Comparison of ENCODE assay signal across 16 cellular contexts in genomic region chr14:94501588-94502516, GRCh38. TPM values are rescaled to one million over a fixed set of nuclear protein-coding genes. Genes with fewer than 3 reads are reported as not detected.
DNase-seq lines count a peak whose midpoint lies in the region; ATAC-seq and TF ChIP-seq lines count a peak whose summit lies in the region.
"Had no signal": no experiment of that assay in that cellular context is flagged by ENCODE, and none has a peak within 500 bp of the region (broad histone marks: within the 10 kb centered on the region; RNA-seq: fewer than 3 reads in every experiment).

No MANE protein-coding gene starts in this region.

- DNase-seq in NCI-H1694 (lab: John Stamatoyannopoulos, UW) (peak; percentile 33), cardiac fibroblast (ENCODE audit: low read depth in 2 of 2) (peak; percentile 5 to 26), left lobe of liver (ENCODE audit: low spot score) (peak; percentile 58), suprapubic skin (ENCODE audit: low spot score in 2 of 2) (peak in 1 of 2 donors; percentile 67), ovary (no peak), chondrocyte (ENCODE audit: low spot score) (no peak), retina (no peak)
- DNase-seq: CD8-positive, alpha-beta T cell; COR-L47 had no signal

- no peaks in the 10 kb centered on the region for H3K9me3 ChIP-seq in suprapubic skin
- H3K9me3 ChIP-seq in ovary, result no peaks in the 10 kb centered on the region

- TF ChIP-seq CTCF in cardiac fibroblast (IDR thresholded peaks at IDR 0.05; ENCODE audit: low read depth, low read length), result no peak
- TF ChIP-seq CTCF in suprapubic skin (IDR thresholded peaks at IDR 0.05), result no peak
- no peak for TF ChIP-seq CTCF in ovary (IDR thresholded peaks at IDR 0.05)
- no peak for TF ChIP-seq CTCF in chondrocyte (IDR thresholded peaks at IDR 0.05)

- no peaks in the 10 kb centered on the region for H3K27me3 ChIP-seq in suprapubic skin
- no peaks in the 10 kb centered on the region for H3K27me3 ChIP-seq in ovary

- H3K27me3 Mint-ChIP-seq in chondrocyte (ENCODE audit: low read depth), result peaks cover 18% of the 10 kb centered on the region

- no peak overlapping the region for H3K4me3 Mint-ChIP-seq in chondrocyte (ENCODE audit: unreplicated experiment)
- H3K4me3 Mint-ChIP-seq: CD14-positive monocyte; CD8-positive, alpha-beta T cell had no signal

- H3K4me3 ChIP-seq in cardiac fibroblast (replicated peaks in 1 of 2; ENCODE audit: low read depth in 2 of 2, low read length in 2 of 2), result no peak overlapping the region
- no peak overlapping the region for H3K4me3 ChIP-seq in suprapubic skin
- H3K4me3 ChIP-seq in ovary, result no peak overlapping the region

- no peaks in the 10 kb centered on the region for H3K36me3 Mint-ChIP-seq in chondrocyte (ENCODE audit: low read depth)
- H3K36me3 Mint-ChIP-seq: CD14-positive monocyte; CD8-positive, alpha-beta T cell had no signal

- H3K4me1 Mint-ChIP-seq in chondrocyte (ENCODE audit: low read depth), result peaks cover 2% of the 10 kb centered on the region
- H3K4me1 Mint-ChIP-seq: CD14-positive monocyte had no signal

- peak; percentile 60 for ATAC-seq in left lobe of liver
- ATAC-seq: CD8-positive, alpha-beta T cell; HCT116 had no signal

- 63% methylated on average over 16 of the region's 16 CpGs for WGBS in suprapubic skin
- WGBS in ovary, 3 donors, result 23 to 38% (median 27%) methylated on average over 15 to 16 of the region's 16 CpGs

- TF ChIP-seq EP300 in suprapubic skin (IDR thresholded peaks at IDR 0.05), result no peak
- no peak for TF ChIP-seq EP300 in ovary (IDR thresholded peaks at IDR 0.05)

- H3K36me3 ChIP-seq in suprapubic skin (no peaks in the 10 kb centered on the region), ovary (no peaks in the 10 kb centered on the region)

- H3K4me1 ChIP-seq in suprapubic skin, result peaks cover 14% of the 10 kb centered on the region
- H3K4me1 ChIP-seq in ovary (ENCODE audit: insufficient read depth), result no peaks in the 10 kb centered on the region

- no peaks in the 10 kb centered on the region for H3K9me3 Mint-ChIP-seq in chondrocyte (ENCODE audit: low read depth)
- H3K9me3 Mint-ChIP-seq: CD14-positive monocyte; CD8-positive, alpha-beta T cell had no signal

- TF ChIP-seq POLR2A in suprapubic skin (IDR thresholded peaks at IDR 0.05) (no peak), ovary (IDR thresholded peaks at IDR 0.05) (no peak)

- no peak overlapping the region for H3K27ac Mint-ChIP-seq in chondrocyte (ENCODE audit: unreplicated experiment)
- H3K27ac Mint-ChIP-seq: CD8-positive, alpha-beta T cell had no signal

- H3K27ac ChIP-seq in suprapubic skin, result peak overlapping the region; percentile 52
- no peak overlapping the region for H3K27ac ChIP-seq in ovary
- H3K27ac ChIP-seq: HL-60 had no signal

- intact Hi-C loops in ovary (cut with DNase I), result no loop called here

RNA-seq across cellular contexts. Expression of gene SERPINA12, which starts 7.4 kb away (rescaled TPM):
- total RNA-seq in left lobe of liver, result 0.35 TPM
- total RNA-seq in suprapubic skin, result 100 to 1,000 TPM in 3 of 4 donors, 10 to 100 TPM in 1; 91.3 to 486 (median 265) TPM
- not detected for total RNA-seq in ovary
- not detected for polyA plus RNA-seq in ovary
- not detected in 3 replicates for total RNA-seq in chondrocyte
- total RNA-seq: A172; CD8-positive, alpha-beta T cell; Daoy; H4 had no signal
- polyA plus RNA-seq: BJ, CD14-positive monocyte had no signal

RNA-seq across cellular contexts. Expression of gene SERPINA9, which starts 25.9 kb away (rescaled TPM):
- total RNA-seq in left lobe of liver (not detected), suprapubic skin (10 to 100 TPM in 2 of 4 donors, 1 to 10 TPM in 2; 1.8 to 11.0 (median 6.2) TPM), ovary (not detected), chondrocyte (not detected in 3 replicates)
- not detected for polyA plus RNA-seq in ovary
- total RNA-seq: A172; CD8-positive, alpha-beta T cell; H4 had no signal
- polyA plus RNA-seq: CD14-positive monocyte had no signal

RNA-seq across cellular contexts. Expression of gene SERPINA11, which starts 49.3 kb away (rescaled TPM):
- total RNA-seq in left lobe of liver (127 TPM), suprapubic skin (not detected), ovary (not detected), chondrocyte (not detected in 3 replicates)
- polyA plus RNA-seq in ovary, result not detected
- total RNA-seq: A172; CD8-positive, alpha-beta T cell; Daoy; H4 had no signal
- polyA plus RNA-seq: BJ, CD14-positive monocyte had no signal

RNA-seq across cellular contexts. Expression of gene SERPINA4, which starts 59.4 kb away (rescaled TPM):
- total RNA-seq in left lobe of liver (186 TPM), suprapubic skin (not detected), ovary (under 1 TPM in 4 of 7 donors, not detected in 3; 0.11 to 0.22 (median 0.15) TPM), chondrocyte (not detected in 3 replicates)
- not detected for polyA plus RNA-seq in ovary
- total RNA-seq: A172; CD8-positive, alpha-beta T cell; Daoy; H4 had no signal
- polyA plus RNA-seq: BJ, CD14-positive monocyte had no signal

Comparison
In these comparisons a context has a peak if more than half of its experiments do, and no peak if none do; other contexts are left out.
1. DNase-seq: peak in NCI-H1694 (single experiment), cardiac fibroblast (2 of 2) and left lobe of liver (single experiment); none in ovary (0 of 5), chondrocyte (single experiment) and retina (single experiment).
2. RNA of gene SERPINA12, which starts 7.4 kb away (total RNA-seq): 91.3 to 486 TPM in suprapubic skin; 0.35 TPM in left lobe of liver (single experiment), not detected in ovary and not detected in chondrocyte; every median in the first group is over 10 times any median in the second.
3. RNA of gene SERPINA11, which starts 49.3 kb away (total RNA-seq): 127 TPM in left lobe of liver (single experiment); not detected in suprapubic skin, not detected in ovary and not detected in chondrocyte; every median in the first group is over 100 times any median in the second.